Comparison of ENCODE assay signal across 22 cellular contexts in the genomic region with DNA sequence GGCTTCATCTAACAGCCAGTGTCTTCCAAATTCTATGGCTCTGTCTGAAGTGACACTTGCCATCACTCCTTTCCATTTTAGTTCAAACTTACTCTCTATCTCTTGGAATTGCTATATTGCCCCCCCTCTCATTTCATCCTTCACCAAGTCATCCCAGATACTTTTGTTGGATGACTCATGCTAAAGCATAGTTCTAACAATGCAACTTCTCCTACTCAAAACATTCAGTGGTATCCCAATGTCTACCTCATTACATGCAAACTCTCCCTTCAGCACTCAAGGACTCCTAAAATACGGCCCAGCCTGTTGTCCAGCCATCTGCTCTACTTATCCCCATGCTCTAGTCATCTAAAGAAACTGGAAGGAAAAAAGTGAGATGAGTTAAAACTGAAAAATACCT.
DNase-seq lines count a peak whose midpoint lies in the region; ATAC-seq, FAIRE-seq and TF ChIP-seq lines count a peak whose summit lies in the region.
"Had no signal": no experiment of that assay in that cellular context is flagged by ENCODE, and none has a peak within 500 bp of the region (broad histone marks: within the 10 kb centered on the region; RNA-seq: fewer than 3 reads in every experiment).

No MANE protein-coding gene starts in this region.

- no peak for ATAC-seq in natural killer cell treated with Interleukin-12 subunit alpha and Interleukin-12 subunit beta and Interleukin-15 and Interleukin-18, amount 100 ng/mL, for 72 hours
- ATAC-seq: CD8-positive, alpha-beta T cell; Right ventricle myocardium inferior had no signal

- H3K27me3 Mint-ChIP-seq in natural killer cell treated with Interleukin-12 subunit alpha and Interleukin-12 subunit beta and Interleukin-15 and Interleukin-18, amount 100 ng/mL, for 72 hours, result no peaks in the 10 kb centered on the region
- no peaks in the 10 kb centered on the region for H3K27me3 Mint-ChIP-seq in endothelial cell (ENCODE audit: unreplicated experiment)
- H3K27me3 Mint-ChIP-seq: IgD-negative memory B cell had no signal

- no peaks in the 10 kb centered on the region for H3K9me1 ChIP-seq in endothelial cell of umbilical vein (replicated peaks; ENCODE audit: control insufficient read depth, extremely low read depth, insufficient read depth, low read length)

- H3K27ac Mint-ChIP-seq in natural killer cell treated with Interleukin-12 subunit alpha and Interleukin-12 subunit beta and Interleukin-15 and Interleukin-18, amount 100 ng/mL, for 72 hours, result no peak overlapping the region
- H3K27ac Mint-ChIP-seq in endothelial cell (ENCODE audit: unreplicated experiment), result no peak overlapping the region
- H3K27ac Mint-ChIP-seq: CD8-positive, alpha-beta T cell; IgD-negative memory B cell had no signal

- H3K79me2 ChIP-seq in endothelial cell of umbilical vein (ENCODE audit: control insufficient read depth, insufficient read depth, low read length), result no peaks in the 10 kb centered on the region

- no peak overlapping the region for H3K9ac ChIP-seq in endothelial cell of umbilical vein (replicated peaks; ENCODE audit: extremely low read depth, insufficient read depth, low read length)
- H3K9ac ChIP-seq: BLaER1 treated with 17β-estradiol and CSF1 and Interleukin-3, amounts not matched to agents 10 nM and 100 nM; GM23248 had no signal

- no peaks in the 10 kb centered on the region for H3K4me1 Mint-ChIP-seq in natural killer cell treated with Interleukin-12 subunit alpha and Interleukin-12 subunit beta and Interleukin-15 and Interleukin-18, amount 100 ng/mL, for 72 hours (ENCODE audit: low read depth in 2 of 2)
- H3K4me1 Mint-ChIP-seq in endothelial cell (ENCODE audit: unreplicated experiment), result no peaks in the 10 kb centered on the region
- H3K4me1 Mint-ChIP-seq: IgD-negative memory B cell had no signal

- H3K27ac ChIP-seq in endothelial cell of umbilical vein (ENCODE audit: insufficient read depth, low read depth, low read length), result no peak overlapping the region
- H3K27ac ChIP-seq: BLaER1 treated with 17β-estradiol and CSF1 and Interleukin-3, amounts not matched to agents 10 nM and 100 nM; GM23248 had no signal

- no peaks in the 10 kb centered on the region for H3K9me3 ChIP-seq in endothelial cell of umbilical vein (replicated peaks; ENCODE audit: control insufficient read depth, insufficient read depth, low read length)
- H3K9me3 ChIP-seq: BLaER1 treated with 17β-estradiol and CSF1 and Interleukin-3, amounts not matched to agents 10 nM and 100 nM had no signal

- dilution Hi-C loops in endothelial cell of umbilical vein (cut with MboI; ENCODE audit: extremely low pct_ligation_motif_present, low sequenced_read_pairs), result no loop called here

- POLR2A ChIA-PET in endothelial cell of umbilical vein (lab: Charles Lee), result no interaction called here

- no peaks in the 10 kb centered on the region for H4K20me1 ChIP-seq in endothelial cell of umbilical vein (replicated peaks; ENCODE audit: control insufficient read depth, extremely low read depth, insufficient read depth, low read length)
- H4K20me1 ChIP-seq: BLaER1 treated with 17β-estradiol and CSF1 and Interleukin-3, amounts not matched to agents 10 nM and 100 nM had no signal

- no peaks in the 10 kb centered on the region for H3K4me1 ChIP-seq in endothelial cell of umbilical vein (ENCODE audit: control insufficient read depth, extremely low read depth, insufficient read depth, low read length)

- no peak overlapping the region for H3K4me2 ChIP-seq in endothelial cell of umbilical vein (ENCODE audit: insufficient read depth, low read length)

- H3K4me3 Mint-ChIP-seq in natural killer cell treated with Interleukin-12 subunit alpha and Interleukin-12 subunit beta and Interleukin-15 and Interleukin-18, amount 100 ng/mL, for 72 hours, result no peak overlapping the region
- H3K4me3 Mint-ChIP-seq in endothelial cell (ENCODE audit: unreplicated experiment), result no peak overlapping the region
- H3K4me3 Mint-ChIP-seq: CD8-positive, alpha-beta T cell; IgD-negative memory B cell had no signal

- H3K4me3 ChIP-seq in endothelial cell of umbilical vein (replicated peaks in 1 of 3; ENCODE audit: insufficient read depth in 1 of 3, low read depth in 1 of 3, low read length in 3 of 3), result no peak overlapping the region
- H3K4me3 ChIP-seq: BLaER1 treated with 17β-estradiol and CSF1 and Interleukin-3, amounts not matched to agents 10 nM and 100 nM; GM23248 had no signal

- TF ChIP-seq CTCF in endothelial cell of umbilical vein (IDR thresholded peaks at IDR 0.05; ENCODE audit: extremely low read depth in 1 of 2, insufficient read depth in 1 of 2, low read depth in 1 of 2, low read length in 2 of 2) (no peak), endothelial cell (IDR thresholded peaks at IDR 0.05; ENCODE audit: unreplicated experiment) (no peak)

- no peak for TF ChIP-seq POLR2A in endothelial cell of umbilical vein (IDR thresholded peaks at IDR 0.05; ENCODE audit: low read depth, low read length)

- no peak overlapping the region for H2AFZ ChIP-seq in endothelial cell of umbilical vein (ENCODE audit: low read depth, low read length)
- H2AFZ ChIP-seq: GM23248 had no signal

- intact Hi-C loops in endothelial cell of umbilical vein (cut with micrococcal nuclease), result no loop called here

- no peaks in the 10 kb centered on the region for H3K27me3 ChIP-seq in endothelial cell of umbilical vein (ENCODE audit: control insufficient read depth in 2 of 2, insufficient read depth in 2 of 2, low read length in 2 of 2)
- H3K27me3 ChIP-seq: BLaER1 treated with 17β-estradiol and CSF1 and Interleukin-3, amounts not matched to agents 10 nM and 100 nM had no signal

- H3K9me3 Mint-ChIP-seq in natural killer cell treated with Interleukin-12 subunit alpha and Interleukin-12 subunit beta and Interleukin-15 and Interleukin-18, amount 100 ng/mL, for 72 hours, result peaks cover 4% of the 10 kb centered on the region
- H3K9me3 Mint-ChIP-seq in endothelial cell (ENCODE audit: unreplicated experiment), result no peaks in the 10 kb centered on the region
- H3K9me3 Mint-ChIP-seq: CD8-positive, alpha-beta T cell had no signal

- no peaks in the 10 kb centered on the region for H3K36me3 ChIP-seq in endothelial cell of umbilical vein (ENCODE audit: control insufficient read depth in 2 of 2, extremely low read depth in 1 of 2, insufficient read depth in 2 of 2, low read length in 2 of 2)
- H3K36me3 ChIP-seq: BLaER1 treated with 17β-estradiol and CSF1 and Interleukin-3, amounts not matched to agents 10 nM and 100 nM had no signal

- no peaks in the 10 kb centered on the region for H3K36me3 Mint-ChIP-seq in natural killer cell treated with Interleukin-12 subunit alpha and Interleukin-12 subunit beta and Interleukin-15 and Interleukin-18, amount 100 ng/mL, for 72 hours
- no peaks in the 10 kb centered on the region for H3K36me3 Mint-ChIP-seq in endothelial cell (ENCODE audit: low read depth, unreplicated experiment)
- H3K36me3 Mint-ChIP-seq: CD8-positive, alpha-beta T cell; IgD-negative memory B cell had no signal

- DNase-seq in EL (peak; percentile 6), M059J (ENCODE audit: low read depth) (peak; percentile 27), endothelial cell of umbilical vein (ENCODE audit: low read depth, low spot score) (no peak), non-pigmented ciliary epithelial cell (ENCODE audit: low read depth) (peak; percentile 5), endothelial cell (ENCODE audit: low spot score) (no peak), GM19240 (ENCODE audit: insufficient read length, low spot score) (no peak)
- no peak for DNase-seq in natural killer cell treated with Interleukin-12 subunit alpha and Interleukin-12 subunit beta and Interleukin-15 and Interleukin-18, amount 100 ng/mL, for 72 hours (ENCODE audit: low spot score)
- DNase-seq: Calu3; CD8-positive, alpha-beta T cell; GM23248; Karpas-422; NCI-H1092 treated with DMSO at 0.1 percent for 48 hours; NCI-H146; NCI-H2029 treated with DMSO at 0.1 percent for 48 hours; NCI-H2171 treated with DMSO at 0.1 percent for 48 hours; NCI-H446; SW 1271 had no signal

- BruUV-seq in endothelial cell of umbilical vein (replicated peaks; lab: Mats Ljungman, UMichigan), result no TSS peak

- FAIRE-seq in endothelial cell of umbilical vein (lab: Jason Lieb, UNC), result no peak
- FAIRE-seq: HTR-8/SVneo, RCC 7860 had no signal

- CTCF ChIA-PET in endothelial cell of umbilical vein (lab: Charles Lee), result no interaction called here

TF ChIP-seq in endothelial cell of umbilical vein, 7 proteins besides CTCF, POLR2A, EP300 and RAD21:
- TF ChIP-seq GATA2 (IDR thresholded peaks at IDR 0.05; ENCODE audit: insufficient read depth, insufficient read length, low read depth, low read length) (no peak), JUN (IDR thresholded peaks at IDR 0.05; ENCODE audit: borderline replicate concordance, insufficient read depth, insufficient read length, low read depth) (peak; percentile 42)
TF ChIP-seq in endothelial cell of umbilical vein: peak in this region for 1.

Comparison
In these comparisons a context has a peak if more than half of its experiments do, and no peak if none do; other contexts are left out.
1. DNase-seq: peak in EL (single experiment), M059J (single experiment) and non-pigmented ciliary epithelial cell (single experiment); none in endothelial cell of umbilical vein (single experiment), natural killer cell treated with Interleukin-12 subunit alpha and Interleukin-12 subunit beta and Interleukin-15 and Interleukin-18, amount 100 ng/mL, for 72 hours (single experiment), endothelial cell (single experiment) and GM19240 (single experiment).